Comparison of ENCODE assay signal across 3 cellular contexts in genomic region chr18:64810354-64810753, GRCh38.
"Had no signal": no experiment of that assay in that cellular context is flagged by ENCODE, and none has a peak within 500 bp of the region (broad histone marks: within the 10 kb centered on the region; RNA-seq: fewer than 3 reads in every experiment).

No MANE protein-coding gene starts in this region.

- ATAC-seq: GM12878 had no signal

- H3K4me3 ChIP-seq: GM12878 had no signal

- DNase-seq: GDM1, GF-D8 had no signal
